Comparison of ENCODE assay signal across 26 cellular contexts in the genomic region with DNA sequence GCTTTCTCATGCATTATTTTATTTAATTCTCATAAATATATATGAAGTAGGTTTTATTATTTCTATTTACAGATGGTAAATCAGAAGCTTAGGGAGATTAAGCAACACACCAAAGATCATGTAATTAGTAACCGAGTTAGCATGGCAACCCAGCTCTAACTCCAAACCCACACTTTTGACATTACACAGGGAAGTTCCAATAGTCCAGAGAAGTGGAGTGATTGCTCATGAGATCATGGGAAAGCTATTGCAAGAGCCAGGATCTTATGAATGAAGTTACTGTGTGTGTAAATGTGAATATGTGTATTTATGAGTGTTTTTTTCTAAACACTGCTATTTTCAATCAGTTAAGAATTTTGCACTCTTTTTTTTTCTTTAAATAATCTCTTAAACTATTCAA.
DNase-seq lines count a peak whose midpoint lies in the region; ATAC-seq, FAIRE-seq and TF ChIP-seq lines count a peak whose summit lies in the region.
"Had no signal": no experiment of that assay in that cellular context is flagged by ENCODE, and none has a peak within 500 bp of the region (broad histone marks: within the 10 kb centered on the region; RNA-seq: fewer than 3 reads in every experiment).

No MANE protein-coding gene starts in this region.

- no peaks in the 10 kb centered on the region for H4K20me1 ChIP-seq in HepG2 (ENCODE audit: insufficient read depth, low read length)
- H4K20me1 ChIP-seq in hepatocyte (ENCODE audit: insufficient read depth, poor library complexity, severe bottlenecking), result no peaks in the 10 kb centered on the region
- H4K20me1 ChIP-seq in neural cell (ENCODE audit: insufficient read depth), result no peaks in the 10 kb centered on the region
- H4K20me1 ChIP-seq: BLaER1 had no signal

- H3K27ac ChIP-seq in liver (ENCODE audit: low read depth in 1 of 2, low read length in 2 of 2) (no peak overlapping the region), HepG2 (ENCODE audit: extremely low read length, insufficient read depth, low read length) (no peak overlapping the region), hepatocyte (peak overlapping the region; percentile 61), neural cell (ENCODE audit: low read length) (peak overlapping the region; percentile 51)
- H3K27ac ChIP-seq: BLaER1, KMS-11, PC-9, SK-N-MC had no signal

- intact Hi-C loops in HepG2 (cut with micrococcal nuclease; ENCODE audit: unreplicated experiment), result no loop called here

- H3K27ac Mint-ChIP-seq in type B pancreatic cell, result no peak overlapping the region
- H3K27ac Mint-ChIP-seq: CD4-positive, CD25-positive, alpha-beta regulatory T cell; IgD-negative memory B cell had no signal

- TF ChIP-seq RAD21 in liver (IDR thresholded peaks at IDR 0.05) (peak in 1 of 2 donors; percentile 6), HepG2 (CRISPR knock-in tag; IDR thresholded peaks at IDR 0.05) (no peak), neural cell (conservative IDR thresholded peaks at IDR 0.05) (no peak)

- DNase-seq in HepG2 (ENCODE audit: low spot score), result no peak
- peak; percentile 57 for DNase-seq in hepatocyte (ENCODE audit: low spot score)
- no peak for DNase-seq in type B pancreatic cell (ENCODE audit: extremely low spot score, unreplicated experiment)
- DNase-seq in GM10248 (ENCODE audit: extremely low spot score), result no peak
- DNase-seq: CD4-positive, CD25-positive, alpha-beta regulatory T cell; COR-L47; DMS53; MM.1S; NCI-H1048; NCI-H1417; NCI-H1694; NCI-H2029 treated with DMSO at 0.1 percent for 48 hours; NCI-H446 treated with DMSO at 0.1 percent for 48 hours; NCI-H526 treated with DMSO at 0.1 percent for 48 hours; PC-9; RPMI8226; SHP77 treated with DMSO at 0.1 percent for 48 hours had no signal

- H3K4me2 ChIP-seq in HepG2 (ENCODE audit: low read depth, low read length) (no peak overlapping the region), hepatocyte (no peak overlapping the region), neural cell (ENCODE audit: low read length) (no peak overlapping the region)
- H3K4me2 ChIP-seq: BLaER1, KMS-11, PC-9 had no signal

- H3K9ac ChIP-seq in liver (ENCODE audit: low read depth in 1 of 2, low read length in 2 of 2), result no peak overlapping the region
- H3K9ac ChIP-seq in HepG2 (ENCODE audit: insufficient read depth, low read depth, low read length), result no peak overlapping the region
- no peak overlapping the region for H3K9ac ChIP-seq in neural cell (ENCODE audit: low read length)
- H3K9ac ChIP-seq: BLaER1, KMS-11 had no signal

- no peak overlapping the region for H3K4me3 Mint-ChIP-seq in type B pancreatic cell
- H3K4me3 Mint-ChIP-seq: CD4-positive, CD25-positive, alpha-beta regulatory T cell; IgD-negative memory B cell had no signal

- peaks cover 16% of the 10 kb centered on the region for H3K27me3 Mint-ChIP-seq in type B pancreatic cell
- H3K27me3 Mint-ChIP-seq: CD4-positive, CD25-positive, alpha-beta regulatory T cell had no signal

- no peaks in the 10 kb centered on the region for H3K9me2 ChIP-seq in hepatocyte (replicated peaks; ENCODE audit: insufficient read depth)
- H3K9me2 ChIP-seq in neural cell (ENCODE audit: insufficient read depth, low read length), result no peaks in the 10 kb centered on the region

- H3F3A ChIP-seq in neural cell (ENCODE audit: insufficient read depth, low read length, poor library complexity, severe bottlenecking), result no peaks in the 10 kb centered on the region

- WGBS in liver, result 25% methylated on average over 1 of the region's 1 CpG
- 0% methylated on average over 1 of the region's 1 CpG for WGBS in HepG2 (ENCODE audit: low lambda C conversion rate)
- WGBS in hepatocyte (ENCODE audit: low lambda C conversion rate, missing lambda C conversion rate), result 69% methylated on average over 1 of the region's 1 CpG

- CTCF ChIA-PET in HepG2 (lab: Yijun Ruan, JAX; ENCODE audit: low intra/inter-chr PET ratio, low total read pairs) (no interaction called here), GM10248 (lab: Yijun Ruan, JAX) (no interaction called here)

- H3K4me1 Mint-ChIP-seq in type B pancreatic cell (ENCODE audit: unreplicated experiment), result no peaks in the 10 kb centered on the region
- H3K4me1 Mint-ChIP-seq: CD4-positive, CD25-positive, alpha-beta regulatory T cell; IgD-negative memory B cell had no signal

- TF ChIP-seq POLR2A in HepG2 (IDR thresholded peaks at IDR 0.05; ENCODE audit: insufficient read depth in 1 of 2, low read depth in 2 of 2, low read length in 2 of 2), result no peak

- in situ Hi-C loops in HepG2 (cut with HindIII; ENCODE audit: extremely low pct_ligation_motif_present, low pct_unique_long_range_greater_than_20kb), result no loop called here

- H3K27me3 ChIP-seq in liver (ENCODE audit: control insufficient read depth in 4 of 4, insufficient read depth in 4 of 4, low read length in 3 of 4) (no peaks in the 10 kb centered on the region), HepG2 (ENCODE audit: control insufficient read depth in 1 of 2, insufficient read depth in 2 of 2, low read length in 2 of 2) (no peaks in the 10 kb centered on the region), hepatocyte (no peaks in the 10 kb centered on the region), neural cell (ENCODE audit: insufficient read depth, low read depth, low read length) (no peaks in the 10 kb centered on the region)
- H3K27me3 ChIP-seq: BLaER1 had no signal

- H3K4me3 ChIP-seq in liver (ENCODE audit: low read depth in 1 of 3, low read length in 3 of 3), result no peak overlapping the region
- no peak overlapping the region for H3K4me3 ChIP-seq in HepG2 (replicated peaks in 1 of 3; ENCODE audit: insufficient read depth in 1 of 3, low read depth in 2 of 3, low read length in 3 of 3)
- no peak overlapping the region for H3K4me3 ChIP-seq in hepatocyte
- H3K4me3 ChIP-seq in neural cell (ENCODE audit: low read length), result no peak overlapping the region
- H3K4me3 ChIP-seq: BLaER1, PC-9, SK-N-MC had no signal

- TF ChIP-seq CTCF in liver (IDR thresholded peaks at IDR 0.05; ENCODE audit: low read depth, low read length, missing input control) (no peak), HepG2 (CRISPR knock-in tag; IDR thresholded peaks at IDR 0.05) (no peak), hepatocyte (IDR thresholded peaks at IDR 0.05; ENCODE audit: poor library complexity) (no peak), neural cell (IDR thresholded peaks at IDR 0.05; ENCODE audit: poor library complexity, severe bottlenecking) (no peak), type B pancreatic cell (conservative IDR thresholded peaks at IDR 0.05) (no peak), GM10248 (IDR thresholded peaks at IDR 0.05; ENCODE audit: control extremely low read depth, extremely low read depth, low read depth, missing control alignments) (no peak)

- H3K36me3 ChIP-seq in liver (ENCODE audit: control insufficient read depth in 4 of 4, insufficient read depth in 3 of 4, low read depth in 1 of 4, low read length in 3 of 4), result no peaks in the 10 kb centered on the region
- no peaks in the 10 kb centered on the region for H3K36me3 ChIP-seq in HepG2 (replicated peaks in 1 of 2; ENCODE audit: control insufficient read depth in 1 of 2, insufficient read depth in 2 of 2, low read length in 2 of 2)
- H3K36me3 ChIP-seq in hepatocyte (replicated peaks; ENCODE audit: insufficient read depth, low read depth), result no peaks in the 10 kb centered on the region
- H3K36me3 ChIP-seq in neural cell (ENCODE audit: insufficient read depth, low read length), result no peaks in the 10 kb centered on the region
- H3K36me3 ChIP-seq: BLaER1 had no signal

- ATAC-seq in HepG2 (no peak), GM19035 (IDR thresholded peaks at IDR 0.05; ENCODE audit: unreplicated experiment) (no peak)
- ATAC-seq: HCT116 had no signal

- FAIRE-seq in HepG2 (lab: Jason Lieb, UNC), result no peak
- FAIRE-seq: A204.1 had no signal

- POLR2A ChIA-PET in HepG2 (lab: Yijun Ruan, JAX), result no interaction called here
- POLR2A ChIA-PET in GM10248 (lab: Yijun Ruan, JAX), result no interaction called here

- H3K9me3 ChIP-seq in liver (ENCODE audit: control insufficient read depth in 4 of 4, low read length in 3 of 4), result no peaks in the 10 kb centered on the region
- H3K9me3 ChIP-seq in HepG2 (ENCODE audit: low read length), result no peaks in the 10 kb centered on the region; the same call in 1 of the 2 replicates
- H3K9me3 ChIP-seq in hepatocyte (ENCODE audit: low read depth), result no peaks in the 10 kb centered on the region
- no peaks in the 10 kb centered on the region for H3K9me3 ChIP-seq in neural cell (ENCODE audit: low read length)
- H3K9me3 ChIP-seq: BLaER1 had no signal

- H3K9me3 Mint-ChIP-seq in type B pancreatic cell, result no peaks in the 10 kb centered on the region

- no peaks in the 10 kb centered on the region for H3K36me3 Mint-ChIP-seq in type B pancreatic cell
- H3K36me3 Mint-ChIP-seq: CD4-positive, CD25-positive, alpha-beta regulatory T cell; IgD-negative memory B cell had no signal

- H2AFZ ChIP-seq in HepG2 (ENCODE audit: low read length), result no peak overlapping the region
- no peak overlapping the region for H2AFZ ChIP-seq in hepatocyte
- H2AFZ ChIP-seq in neural cell (ENCODE audit: low read depth, low read length), result no peak overlapping the region
- H2AFZ ChIP-seq: PC-9 had no signal

- H3K4me1 ChIP-seq in liver (ENCODE audit: control insufficient read depth in 4 of 4, insufficient read depth in 4 of 4, low read length in 3 of 4) (no peaks in the 10 kb centered on the region), HepG2 (ENCODE audit: insufficient read depth, low read length) (no peaks in the 10 kb centered on the region), hepatocyte (ENCODE audit: insufficient read depth) (peaks cover 3% of the 10 kb centered on the region)
- H3K4me1 ChIP-seq: BLaER1 had no signal

- no peaks in the 10 kb centered on the region for H3K79me2 ChIP-seq in HepG2 (ENCODE audit: insufficient read depth, low read length)
- no peaks in the 10 kb centered on the region for H3K79me2 ChIP-seq in hepatocyte
- no peaks in the 10 kb centered on the region for H3K79me2 ChIP-seq in neural cell (replicated peaks; ENCODE audit: insufficient read depth, low read length)

- no TSS peak for BruUV-seq in HepG2 (replicated peaks; lab: Mats Ljungman, UMichigan)

- no peak for TF ChIP-seq EP300 in HepG2 (IDR thresholded peaks at IDR 0.05; ENCODE audit: low read depth in 2 of 2, low read length in 2 of 2)
- TF ChIP-seq EP300 in HepG2 (CRISPR knock-in tag; IDR thresholded peaks at IDR 0.05; ENCODE audit: borderline replicate concordance), result no peak
- TF ChIP-seq EP300 in neural cell (conservative IDR thresholded peaks at IDR 0.05; ENCODE audit: poor library complexity, severe bottlenecking), result no peak

TF ChIP-seq in liver, 16 proteins besides CTCF, POLR2A, EP300 and RAD21 (continues in another document):
- TF ChIP-seq RXRA (IDR thresholded peaks at IDR 0.05) (peak in 1 of 2 donors; percentile 45), GABPA (IDR thresholded peaks at IDR 0.05 in 1 of 2, conservative IDR thresholded peaks at IDR 0.05 in 1 of 2) (no peak), HNF4G (IDR thresholded peaks at IDR 0.05) (no peak)

TF ChIP-seq in neural cell, 6 proteins besides CTCF, POLR2A, EP300 and RAD21 (continues in another document):
- TF ChIP-seq MXI1 (conservative IDR thresholded peaks at IDR 0.05; ENCODE audit: poor library complexity, severe bottlenecking) (no peak), SMC3 (conservative IDR thresholded peaks at IDR 0.05; ENCODE audit: poor library complexity) (no peak), EZH2 (IDR thresholded peaks at IDR 0.05; ENCODE audit: borderline replicate concordance, insufficient read depth, low read length, poor library complexity, severe bottlenecking) (no peak)

Comparison
In these comparisons a context has a peak if more than half of its experiments do, and no peak if none do; other contexts are left out.
1. H3K27ac ChIP-seq: peak in hepatocyte (single experiment) and neural cell (single experiment); none in liver (0 of 2) and HepG2 (single experiment).